Comparison of ENCODE assay signal across 8 cellular contexts in genomic region chr20:44885392-44886275, GRCh38. TPM values are rescaled to one million over a fixed set of nuclear protein-coding genes. Genes with fewer than 3 reads are reported as not detected.
DNase-seq lines count a peak whose midpoint lies in the region; ATAC-seq lines count a peak whose summit lies in the region.

YWHAB (plus strand) TSS chr20:44885705; CDS start chr20:44901534, 15,829 bp downstream.

- no peaks in the 10 kb centered on the region for H3K27me3 Mint-ChIP-seq in IgD-negative memory B cell

- H3K4me1 Mint-ChIP-seq in IgD-negative memory B cell = peaks cover 34 to 50% (median 47%) of the 10 kb centered on the region in 3 donors

- peak; percentile 92 for ATAC-seq in GM21528 (IDR thresholded peaks at IDR 0.05; ENCODE audit: low FRiP score, unreplicated experiment)

- peak within 1 kb of the TSS; percentile 89 for H3K27ac ChIP-seq in epithelial cell of prostate

- H3K27ac Mint-ChIP-seq in IgD-negative memory B cell = peak within 1 kb of the TSS; percentile 85 to 96 (median 95)

- no peaks in the 10 kb centered on the region for H3K9me3 Mint-ChIP-seq in IgD-negative memory B cell

- H3K4me3 Mint-ChIP-seq in IgD-negative memory B cell = peak within 1 kb of the TSS; percentile 92 to 98 (median 95)

- DNase-seq in DMS114 treated with DMSO at 0.1 percent for 48 hours (lab: John Stamatoyannopoulos, UW; ENCODE audit: unreplicated experiment) (peak; percentile 92), OCI-M2 (lab: John Stamatoyannopoulos, UW; ENCODE audit: unreplicated experiment) (peak; percentile 69), activated T-cell treated with anti-CD3 and anti-CD28 coated beads for 4 hours (peak; percentile 98), epithelial cell of prostate (ENCODE audit: low read depth, low spot score) (peak; percentile 81), mucosa of gallbladder (ENCODE audit: low spot score) (peak; percentile 97)
- DNase-seq in stimulated activated CD8-positive, alpha-beta memory T cell treated with anti-CD3 and anti-CD28 coated beads, Interleukin-4, amount 100 ng/mL, for 4 hours (ENCODE audit: low read depth in 2 of 2, low spot score in 1 of 2) = peak; percentile 93 to 96

- H3K36me3 Mint-ChIP-seq in IgD-negative memory B cell = peaks cover 6% of the 10 kb centered on the region

RNA-seq across cellular contexts. Expression of gene YWHAB, which starts in this region (rescaled TPM):
- polyA plus RNA-seq in IgD-negative memory B cell = 505 TPM
- total RNA-seq in mucosa of gallbladder = 178 TPM

Comparison
In these comparisons a context has a peak if more than half of its experiments do, and no peak if none do; other contexts are left out.
1. Peak in every context shown above with its lines: DNase-seq, ATAC-seq and H3K27ac ChIP-seq.